ENCODE assay signal across 9 cellular contexts in the genomic region with DNA sequence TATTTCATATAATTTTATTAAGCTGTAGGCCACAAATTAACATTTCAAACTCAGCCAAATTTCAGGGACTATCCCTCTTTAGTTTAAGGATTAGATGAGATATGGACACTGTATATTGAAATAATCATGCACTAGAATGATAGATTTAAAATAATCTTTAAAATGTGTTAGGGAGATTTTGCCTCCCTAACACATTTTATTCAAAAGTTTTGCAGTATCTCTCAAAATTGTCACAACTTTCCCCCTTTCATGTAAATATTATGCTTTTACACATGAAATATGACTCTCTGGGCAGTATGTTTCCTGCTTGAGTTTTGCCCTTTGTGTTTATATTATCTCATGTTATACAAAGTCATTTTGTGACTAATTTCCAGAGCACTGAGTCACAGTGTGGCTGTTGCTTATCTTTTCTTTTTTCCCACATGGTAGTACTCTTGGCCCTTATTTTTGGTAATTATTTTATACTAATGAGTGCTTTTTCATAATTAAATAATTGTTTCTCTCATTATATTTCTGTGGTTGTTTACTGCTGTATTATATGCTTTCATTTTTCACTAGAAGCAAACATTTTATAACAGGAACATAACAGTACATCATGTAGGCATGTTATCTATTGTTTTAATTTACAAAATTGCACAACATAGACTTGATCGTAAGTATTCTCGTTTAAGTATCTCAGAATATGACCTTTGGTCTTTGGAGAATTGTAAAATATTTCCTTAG. TPM values are rescaled to one million over a fixed set of nuclear protein-coding genes. Genes with fewer than 3 reads are reported as not detected.
A peak's percentile ranks its signal among the peaks of the same experiment; 100 is the strongest.
DNase-seq lines count a peak whose midpoint lies in the region; ATAC-seq, FAIRE-seq and TF ChIP-seq lines count a peak whose summit lies in the region.
"Had no signal": no experiment of that assay in that cellular context is flagged by ENCODE, and none has a peak within 500 bp of the region (broad histone marks: within the 10 kb centered on the region; RNA-seq: fewer than 3 reads in every experiment).

No MANE protein-coding gene starts in this region.

- RAD21 ChIA-PET in GM12878 (lab: Charles Lee; ENCODE audit: unreplicated experiment), result interaction anchor here (1.0 to 1.1 kb wide), 2 partner anchors 28 to 40 kb away, joined by 3 read pairs; no protein-coding TSS in a partner anchor

- H3K4me2 ChIP-seq in GM12878 (ENCODE audit: control insufficient read depth, insufficient read depth), result no peak overlapping the region

- no peaks in the 10 kb centered on the region for H3K4me1 ChIP-seq in GM12878 (ENCODE audit: control insufficient read depth, insufficient read depth, low read length)
- peaks cover 0 to 9% (median 4%) of the 10 kb centered on the region in 4 donors for H3K4me1 ChIP-seq in right lobe of liver

- CTCF ChIA-PET in GM12878 (lab: Yijun Ruan, JAX), result interaction anchor here (1.3 to 2.9 kb wide), 2 partner anchors 51 to 54 kb away, joined by 3 to 18 read pairs; no protein-coding TSS in a partner anchor

- ATAC-seq in activated naive CD8-positive, alpha-beta T cell treated with anti-CD3 and anti-CD28 coated beads, Interleukin-2, amount 50 U/mL, for 24 hours, result peak; percentile 82
- ATAC-seq in GM12878, result peak; percentile 68
- ATAC-seq in right lobe of liver, result peak in 3 of 4 donors; percentile 11 to 39 (median 17)
- ATAC-seq in T-helper 17 cell, result no peak

- no peaks in the 10 kb centered on the region for H3K36me3 ChIP-seq in GM12878 (ENCODE audit: control insufficient read depth in 2 of 2, insufficient read depth in 2 of 2, low read length in 1 of 2)
- H3K36me3 ChIP-seq in right lobe of liver, result no peaks in the 10 kb centered on the region

- peaks cover 9% of the 10 kb centered on the region for H3K4me1 Mint-ChIP-seq in activated naive CD8-positive, alpha-beta T cell treated with anti-CD3 and anti-CD28 coated beads, Interleukin-2, amount 50 U/mL, for 24 hours
- H3K4me1 Mint-ChIP-seq in activated naive CD8-positive, alpha-beta T cell treated with anti-CD3 and anti-CD28 coated beads for 36 hours, result peaks cover 8% of the 10 kb centered on the region
- H3K4me1 Mint-ChIP-seq in T-helper 17 cell, result peaks cover 4% of the 10 kb centered on the region

- TF ChIP-seq RAD21 in GM12878 (IDR thresholded peaks at IDR 0.05; ENCODE audit: insufficient read depth, low read depth, low read length), result no peak

- no TSS peak for BruUV-seq in GM12878 (replicated peaks; lab: Mats Ljungman, UMichigan)

- POLR2A ChIA-PET in GM12878 (lab: Charles Lee), result no interaction called here

- H3K9me3 Mint-ChIP-seq in activated naive CD8-positive, alpha-beta T cell treated with anti-CD3 and anti-CD28 coated beads, Interleukin-2, amount 50 U/mL, for 24 hours, result no peaks in the 10 kb centered on the region
- peaks cover 1% of the 10 kb centered on the region for H3K9me3 Mint-ChIP-seq in activated naive CD8-positive, alpha-beta T cell treated with anti-CD3 and anti-CD28 coated beads for 36 hours

- no peak for DNase-seq in activated naive CD8-positive, alpha-beta T cell treated with anti-CD3 and anti-CD28 coated beads, Interleukin-2, amount 50 U/mL, for 24 hours
- DNase-seq in activated naive CD8-positive, alpha-beta T cell treated with anti-CD3 and anti-CD28 coated beads for 36 hours, result no peak
- DNase-seq in GM12878 (ENCODE audit: low read depth, low spot score), result no peak
- DNase-seq in right lobe of liver, result no peak
- DNase-seq in activated CD4-positive, CD25-positive, alpha-beta regulatory T cell treated with anti-CD3 and anti-CD28 coated beads, Interleukin-2, amount 50 U/mL, for 72 hours, result no peak
- DNase-seq in NCI-H2029 (lab: John Stamatoyannopoulos, UW), result no peak
- DNase-seq in T-helper 17 cell, result no peak
- no peak for DNase-seq in AG08395 (ENCODE audit: low spot score)

- H3K9me3 ChIP-seq in GM12878 (replicated peaks; ENCODE audit: control insufficient read depth, insufficient read depth, low read length), result no peaks in the 10 kb centered on the region
- H3K9me3 ChIP-seq in right lobe of liver, result no peaks in the 10 kb centered on the region
- no peaks in the 10 kb centered on the region for H3K9me3 ChIP-seq in T-helper 17 cell (ENCODE audit: control insufficient read depth, low read length, poor library complexity, severe bottlenecking)

- SMC1A ChIA-PET in GM12878 (lab: Charles Lee; ENCODE audit: uncharacterized antibody, unreplicated experiment), result interaction anchor here (1.1 to 1.2 kb wide), 2 partner anchors 9 to 17 kb away, joined by 3 to 4 read pairs; no protein-coding TSS in a partner anchor

- H3K79me2 ChIP-seq in GM12878 (ENCODE audit: control insufficient read depth, insufficient read depth, low read length), result no peaks in the 10 kb centered on the region

- 23% methylated on average over 2 of the region's 2 CpGs for WGBS in GM12878 (ENCODE audit: insufficient coverage, insufficient replicate concordance, low lambda C conversion rate, missing lambda C conversion rate)
- WGBS in right lobe of liver (ENCODE audit: insufficient coverage, low coverage, low lambda C conversion rate, missing lambda C conversion rate), result 2% methylated on average over 2 of the region's 2 CpGs

- in situ Hi-C loops in GM12878 (cut with MboI), result no loop called here

- no peak for TF ChIP-seq EP300 in GM12878 (IDR thresholded peaks at IDR 0.05; ENCODE audit: borderline replicate concordance in 1 of 2, control insufficient read depth in 1 of 2, low read depth in 2 of 2, low read length in 2 of 2)

- TF ChIP-seq CTCF in GM12878 (IDR thresholded peaks at IDR 0.05 in 2 of 3, conservative IDR thresholded peaks at IDR 0.05 in 1 of 3; ENCODE audit: control insufficient read depth in 2 of 3, extremely low read depth in 1 of 3, insufficient read depth in 1 of 3, low read depth in 3 of 3, low read length in 3 of 3) (no peak), right lobe of liver (IDR thresholded peaks at IDR 0.05) (no peak)

- H3K27me3 ChIP-seq in GM12878 (replicated peaks in 1 of 2; ENCODE audit: control insufficient read depth in 2 of 2, insufficient read depth in 2 of 2, low read length in 1 of 2), result no peaks in the 10 kb centered on the region
- H3K27me3 ChIP-seq in right lobe of liver, result no peaks in the 10 kb centered on the region

- no peak overlapping the region for H3K27ac Mint-ChIP-seq in activated naive CD8-positive, alpha-beta T cell treated with anti-CD3 and anti-CD28 coated beads, Interleukin-2, amount 50 U/mL, for 24 hours
- no peak overlapping the region for H3K27ac Mint-ChIP-seq in activated naive CD8-positive, alpha-beta T cell treated with anti-CD3 and anti-CD28 coated beads for 36 hours
- no peak overlapping the region for H3K27ac Mint-ChIP-seq in T-helper 17 cell
- H3K27ac Mint-ChIP-seq: CD4-positive, CD25-positive, alpha-beta regulatory T cell had no signal

- no peak for FAIRE-seq in GM12878 (lab: Jason Lieb, UNC)

- TF ChIP-seq POLR2A in GM12878 (IDR thresholded peaks at IDR 0.05; ENCODE audit: low read depth, low read length) (no peak), right lobe of liver (IDR thresholded peaks at IDR 0.05) (no peak)

- H3K36me3 Mint-ChIP-seq in activated naive CD8-positive, alpha-beta T cell treated with anti-CD3 and anti-CD28 coated beads, Interleukin-2, amount 50 U/mL, for 24 hours (ENCODE audit: low read depth), result no peaks in the 10 kb centered on the region
- no peaks in the 10 kb centered on the region for H3K36me3 Mint-ChIP-seq in activated naive CD8-positive, alpha-beta T cell treated with anti-CD3 and anti-CD28 coated beads for 36 hours
- no peaks in the 10 kb centered on the region for H3K36me3 Mint-ChIP-seq in T-helper 17 cell (ENCODE audit: low read depth)
- H3K36me3 Mint-ChIP-seq: CD4-positive, CD25-positive, alpha-beta regulatory T cell had no signal

- no peaks in the 10 kb centered on the region for H4K20me1 ChIP-seq in GM12878 (ENCODE audit: control insufficient read depth, insufficient read depth)

- H2AFZ ChIP-seq in GM12878 (ENCODE audit: control insufficient read depth, low read depth, low read length), result no peak overlapping the region

- H3K27me3 Mint-ChIP-seq in activated naive CD8-positive, alpha-beta T cell treated with anti-CD3 and anti-CD28 coated beads, Interleukin-2, amount 50 U/mL, for 24 hours, result peaks cover 8% of the 10 kb centered on the region
- peaks cover 28% of the 10 kb centered on the region for H3K27me3 Mint-ChIP-seq in activated naive CD8-positive, alpha-beta T cell treated with anti-CD3 and anti-CD28 coated beads for 36 hours
- no peaks in the 10 kb centered on the region for H3K27me3 Mint-ChIP-seq in T-helper 17 cell
- H3K27me3 Mint-ChIP-seq: CD4-positive, CD25-positive, alpha-beta regulatory T cell had no signal

- no peak overlapping the region for H3K4me3 ChIP-seq in GM12878
- H3K4me3 ChIP-seq in right lobe of liver, result peak overlapping the region; percentile 29 to 53 (median 49)

- H3K27ac ChIP-seq in GM12878 (ENCODE audit: control insufficient read depth, insufficient read depth), result no peak overlapping the region
- H3K27ac ChIP-seq in right lobe of liver, result peak overlapping the region; percentile 86 to 97 (median 93)

- H3K4me3 Mint-ChIP-seq in activated naive CD8-positive, alpha-beta T cell treated with anti-CD3 and anti-CD28 coated beads, Interleukin-2, amount 50 U/mL, for 24 hours, result no peak overlapping the region
- H3K4me3 Mint-ChIP-seq in activated naive CD8-positive, alpha-beta T cell treated with anti-CD3 and anti-CD28 coated beads for 36 hours, result no peak overlapping the region
- no peak overlapping the region for H3K4me3 Mint-ChIP-seq in T-helper 17 cell

- intact Hi-C loops in GM12878 (cut with micrococcal nuclease; ENCODE audit: unreplicated experiment), result no loop called here
- intact Hi-C loops in right lobe of liver (cut with DNase I), result no loop called here

- H3K9ac ChIP-seq in GM12878 (ENCODE audit: control insufficient read depth, insufficient read depth, low read length), result no peak overlapping the region

RNA-seq across cellular contexts. Expression of a gene that starts 1.1 kb away (rescaled TPM):
- total RNA-seq in activated naive CD8-positive, alpha-beta T cell treated with anti-CD3 and anti-CD28 coated beads for 36 hours, result not detected
- 4.2 TPM in 2 replicates for total RNA-seq in GM12878 (2013; cell fraction: nucleolus; rRNA removed)
- total RNA-seq in GM12878 (2014; rRNA removed) (0.17 and 0.60 TPM in 2 replicates), GM12878 (2014; rRNA removed; fragmentation: Illumina TruSeq; extraction: Trizol) (0.18 and 0.37 TPM in 2 replicates), GM12878 (2021) (0.29 and 0.41 TPM in 2 replicates), right lobe of liver (100 to 1,000 TPM; 145 to 223 (median 189) TPM), T-helper 17 cell (1 to 10 TPM in 1 of 2 donors, under 1 TPM in 1; 0.32 to 4.8 TPM)
- polyA plus RNA-seq in GM12878 (2011; ENCODE audit: low read depth), result not detected
- polyA plus RNA-seq in GM12878 (2011; rRNA removed) (0.07 and 0.29 TPM in 2 replicates), GM12878 (2014; fragmentation: Illumina TruSeq; extraction: Trizol) (0.40 and 2.3 TPM in 2 replicates), GM12878 (2014; fragmentation: Nextera tagmentation; extraction: Ambion mirVana) (under 1 TPM; 0.42 to 0.53 TPM), GM12878 (2014; rRNA removed) (0.04 and 0.59 TPM in 2 replicates), GM12878 (2016; fragmentation: Nextera tagmentation; extraction: Ambion mirVana) (under 1 TPM; 0.27 to 0.29 TPM)
- 0.10 TPM in 1 of 2 replicates, not detected in the other for polyA plus RNA-seq in GM12878 (2011; cell fraction: cytosol; rRNA removed)
- polyA plus RNA-seq in GM12878 (2011; cell fraction: nucleus; rRNA removed), result 0.03 and 0.04 TPM in 2 replicates
- 0.15 and 0.23 TPM in 2 replicates for polyA plus RNA-seq in GM12878 (2012)
- polyA minus RNA-seq in GM12878 (2011; rRNA and poly(A)+ RNA removed), result 0.10 and 0.44 TPM in 2 replicates
- polyA minus RNA-seq in GM12878 (2011; cell fraction: cytosol; rRNA and poly(A)+ RNA removed), result 1.5 TPM in 1 of 2 replicates, not detected in the other
- 0.10 and 0.24 TPM in 2 replicates for polyA minus RNA-seq in GM12878 (2011; cell fraction: nucleus; rRNA and poly(A)+ RNA removed)
- polyA plus RNA-seq: CD4-positive, CD25-positive, alpha-beta regulatory T cell had no signal

Comparison
In these comparisons a context has a peak if more than half of its experiments do, and no peak if none do; other contexts are left out.
1. RNA of a gene that starts 1.1 kb away (total RNA-seq): 145 to 223 TPM in right lobe of liver; 0.32 to 4.8 TPM in T-helper 17 cell, 0.17 to 4.2 TPM in GM12878 and not detected in activated naive CD8-positive, alpha-beta T cell treated with anti-CD3 and anti-CD28 coated beads for 36 hours; every median in the first group is over 10 times any median in the second.